17 cellular contexts compared by ENCODE assay signal in genomic region chr3:170100937-170101336, GRCh38.
"Had no signal": no experiment of that assay in that cellular context is flagged by ENCODE, and none has a peak within 500 bp of the region (broad histone marks: within the 10 kb centered on the region; RNA-seq: fewer than 3 reads in every experiment).

No MANE protein-coding gene starts in this region.

- H3K27ac ChIP-seq: epithelial cell of prostate, gastroesophageal sphincter, left ventricle myocardium inferior, tibial artery had no signal

- H3K4me1 ChIP-seq: gastroesophageal sphincter, left ventricle myocardium inferior, tibial artery had no signal

- H3K4me3 Mint-ChIP-seq: brain; naive thymus-derived CD4-positive, alpha-beta T cell; stimulated activated naive CD8-positive, alpha-beta T cell treated with anti-CD3 and anti-CD28 coated beads, Interleukin-15, amount 100 ng/mL, for 72 hours; T-cell had no signal

- H3K4me3 ChIP-seq: gastroesophageal sphincter, left ventricle myocardium inferior, tibial artery had no signal

- H3K27ac Mint-ChIP-seq: progenitor cell of endocrine pancreas had no signal

- H3K27me3 Mint-ChIP-seq: brain; naive thymus-derived CD4-positive, alpha-beta T cell; progenitor cell of endocrine pancreas; stimulated activated naive CD8-positive, alpha-beta T cell treated with anti-CD3 and anti-CD28 coated beads, Interleukin-15, amount 100 ng/mL, for 72 hours; T-cell had no signal

- H3K9me3 ChIP-seq: gastroesophageal sphincter, left ventricle myocardium inferior, tibial artery had no signal

- H3K9me3 Mint-ChIP-seq: brain; naive thymus-derived CD4-positive, alpha-beta T cell; stimulated activated naive CD8-positive, alpha-beta T cell treated with anti-CD3 and anti-CD28 coated beads, Interleukin-15, amount 100 ng/mL, for 72 hours; T-cell had no signal

- ATAC-seq: gastroesophageal sphincter; naive thymus-derived CD4-positive, alpha-beta T cell; SK-N-SH treated with all-trans-retinoic acid at 6 μM for 48 hours; stimulated activated naive CD8-positive, alpha-beta T cell treated with anti-CD3 and anti-CD28 coated beads, Interleukin-15, amount 100 ng/mL, for 72 hours; T-cell had no signal

- DNase-seq: activated CD8-positive, alpha-beta memory T cell treated with anti-CD3 and anti-CD28 coated beads for 24 hours; activated CD8-positive, alpha-beta memory T cell treated with anti-CD3 and anti-CD28 coated beads, Interleukin-2, amount 50 U/mL, for 4 hours; activated gamma-delta T cell; head of caudate nucleus; hypothalamus; left ventricle myocardium inferior; naive thymus-derived CD4-positive, alpha-beta T cell; retina; stimulated activated CD4-positive, alpha-beta T cell treated with anti-CD3 and anti-CD28 coated beads, Interleukin-4, amount 100 ng/mL, for 4 hours; stimulated activated naive CD8-positive, alpha-beta T cell treated with anti-CD3 and anti-CD28 coated beads, Interleukin-15, amount 100 ng/mL, for 72 hours; T-cell; tibial artery had no signal

- H3K27me3 ChIP-seq: gastroesophageal sphincter, tibial artery had no signal
